ENCODE assay signal across 8 cellular contexts in the genomic region with DNA sequence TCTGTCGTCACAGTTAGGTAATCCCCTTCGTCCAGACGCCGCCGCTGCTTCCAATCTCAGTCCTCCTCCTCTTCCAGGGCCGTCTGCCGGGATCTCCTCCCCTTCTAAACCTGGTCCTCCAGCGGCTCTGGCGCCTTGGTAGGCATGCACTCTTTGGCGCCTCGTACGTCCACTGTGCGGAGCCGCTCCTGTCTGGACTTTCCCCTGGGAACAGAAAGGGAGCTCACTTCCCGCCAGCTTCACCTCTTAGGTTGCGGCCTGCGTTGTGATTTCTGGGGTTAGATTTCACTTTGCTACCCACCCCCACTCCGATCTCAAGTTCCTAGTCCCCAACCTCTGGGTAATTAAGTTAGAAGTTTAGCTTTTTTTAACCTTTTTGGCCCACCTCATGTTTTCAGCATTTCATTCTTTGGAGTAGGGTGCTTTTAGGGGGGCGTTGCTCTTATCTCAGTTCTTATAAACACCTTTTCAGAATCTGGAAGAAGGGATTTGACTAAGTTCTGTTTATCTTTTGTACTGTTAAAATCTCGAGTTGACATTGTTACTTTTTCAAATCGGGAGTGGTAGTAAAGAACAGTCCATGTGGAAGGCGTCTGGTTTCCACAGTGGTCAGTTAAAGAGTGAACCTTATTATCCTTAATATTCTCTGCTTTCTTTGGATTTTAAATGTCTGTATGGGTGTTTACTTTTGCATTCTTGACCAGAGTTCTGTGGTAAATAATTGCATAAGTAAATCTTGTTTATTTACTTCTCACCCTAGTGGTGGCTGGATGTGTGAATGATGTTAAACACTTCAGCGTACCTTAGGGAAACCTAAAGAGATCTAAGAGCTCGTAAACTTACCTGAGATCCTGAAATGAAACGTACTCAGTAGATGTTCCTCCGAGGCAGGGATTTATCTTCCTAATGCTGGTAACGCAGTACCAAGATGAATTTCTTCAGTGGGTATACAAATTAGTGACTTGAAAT. TPM values are rescaled to one million over a fixed set of nuclear protein-coding genes. Genes with fewer than 3 reads are reported as not detected.
DNase-seq lines count a peak whose midpoint lies in the region; ATAC-seq and TF ChIP-seq lines count a peak whose summit lies in the region.

No MANE protein-coding gene starts in this region.

- H3K36me3 Mint-ChIP-seq in CD4-positive, CD25-positive, alpha-beta regulatory T cell: peaks cover 5% of the 10 kb centered on the region

- TF ChIP-seq CTCF in OCI-LY7 (conservative IDR thresholded peaks at IDR 0.05; ENCODE audit: low read length) (peak; percentile 61), upper lobe of left lung (IDR thresholded peaks at IDR 0.05) (peak in 2 of 6 experiments; percentile 23 to 35)

- H3K36me3 ChIP-seq in CD4-positive, CD25-positive, alpha-beta regulatory T cell (ENCODE audit: control insufficient read depth, insufficient read depth, low read length): peaks cover 5% of the 10 kb centered on the region
- H3K36me3 ChIP-seq in OCI-LY7 (ENCODE audit: insufficient read depth, low read length) (peaks cover 35% of the 10 kb centered on the region), upper lobe of left lung (peaks cover 0 to 4% (median 0%) of the 10 kb centered on the region in 4 donors)

- H4K20me1 ChIP-seq in OCI-LY7 (ENCODE audit: insufficient read depth, low read length): peaks cover 15% of the 10 kb centered on the region; the same call in 1 of the 2 replicates

- peaks cover 72% of the 10 kb centered on the region for H3K79me2 ChIP-seq in OCI-LY7 (ENCODE audit: insufficient read depth, low read depth, low read length)

- WGBS in upper lobe of left lung, 2 donors: 1% methylated on average over 27 of the region's 27 CpGs

- H3K4me1 ChIP-seq in CD4-positive, CD25-positive, alpha-beta regulatory T cell (ENCODE audit: control insufficient read depth, insufficient read depth, low read length, poor library complexity, severe bottlenecking): peaks cover 43% of the 10 kb centered on the region
- H3K4me1 ChIP-seq in OCI-LY7 (ENCODE audit: insufficient read depth, low read length, poor library complexity, severe bottlenecking) (peaks cover 30% of the 10 kb centered on the region), upper lobe of left lung (peaks cover 18 to 41% (median 28%) of the 10 kb centered on the region in 4 donors)

- peak overlapping the region; percentile 98 to 99 (median 99) for H3K27ac Mint-ChIP-seq in CD4-positive, CD25-positive, alpha-beta regulatory T cell

- peak overlapping the region; percentile 99 for H3K27ac ChIP-seq in CD4-positive, CD25-positive, alpha-beta regulatory T cell (ENCODE audit: insufficient read depth, low read length, poor library complexity, severe bottlenecking)
- H3K27ac ChIP-seq in OCI-LY7 (ENCODE audit: low read depth, low read length, poor library complexity, severe bottlenecking) (peak overlapping the region; percentile 93), upper lobe of left lung (peak overlapping the region; percentile 91 to 96 (median 94))

- POLR2A ChIA-PET in OCI-LY7 (lab: Charles Lee): interaction anchor here (0.5 to 1.9 kb wide), 9 partner anchors 8 to 140 kb away, joined by 3 to 8 read pairs (median 4); no protein-coding TSS in a partner anchor

- CTCF ChIA-PET in OCI-LY7 (lab: Charles Lee; ENCODE audit: unreplicated experiment): interaction anchor here (0.7 kb wide), 1 partner anchor 77 kb away, joined by 3 read pairs; no protein-coding TSS in a partner anchor

- H3K9me3 Mint-ChIP-seq in CD4-positive, CD25-positive, alpha-beta regulatory T cell: peaks cover 0 to 3% (median 0%) of the 10 kb centered on the region in 7 donors

- H3K9me2 ChIP-seq in OCI-LY7 (ENCODE audit: insufficient read depth, low read length): no peaks in the 10 kb centered on the region

- ATAC-seq in CD4-positive, CD25-positive, alpha-beta regulatory T cell (ENCODE audit: low read depth in 2 of 2): peak; percentile 0 to 3
- ATAC-seq in GM18907 (IDR thresholded peaks at IDR 0.05; ENCODE audit: unreplicated experiment) (peak; percentile 30), HG03354 (IDR thresholded peaks at IDR 0.05; ENCODE audit: poor library complexity, severe bottlenecking, unreplicated experiment) (peak; percentile 3), upper lobe of left lung (ENCODE audit: low FRiP score in 2 of 2) (peak; percentile 67 to 71)

- peak overlapping the region; percentile 86 for H3K4me2 ChIP-seq in OCI-LY7 (ENCODE audit: low read length)

- peak overlapping the region; percentile 97 to 100 (median 98) for H3K4me3 Mint-ChIP-seq in CD4-positive, CD25-positive, alpha-beta regulatory T cell

- peak in 2 of 3 donors; percentile 20 to 58 for DNase-seq in CD4-positive, CD25-positive, alpha-beta regulatory T cell
- DNase-seq in OCI-LY7 (ENCODE audit: low spot score) (peak; percentile 55), dedifferentiated amniotic fluid mesenchymal stem cell (ENCODE audit: extremely low spot score) (peak; percentile 26), lung microvascular endothelial cell (ENCODE audit: low read depth in 2 of 2) (peak; percentile 63 to 73), upper lobe of left lung (peak in 1 of 2 donors; percentile 60)
- no peak for DNase-seq in stimulated activated CD4-positive, alpha-beta T cell treated with anti-CD3 and anti-CD28 coated beads, Interleukin-15, amount 100 ng/mL, for 24 hours

- peaks cover 16 to 65% (median 46%) of the 10 kb centered on the region in 4 donors for H3K4me1 Mint-ChIP-seq in CD4-positive, CD25-positive, alpha-beta regulatory T cell

- TSS peak; percentile 77 for BruUV-seq in OCI-LY7 (replicated peaks; lab: Mats Ljungman, UMichigan)

- intact Hi-C loops in OCI-LY7 (cut with micrococcal nuclease; ENCODE audit: unreplicated experiment): loop anchor here (5.0 kb wide), 2 partner anchors 284 to 309 kb away; partner anchors contain the start of genes B2M, PATL2 and TRIM69

- TF ChIP-seq EP300 in upper lobe of left lung (IDR thresholded peaks at IDR 0.05): no peak

- peaks cover 16% of the 10 kb centered on the region for H3K27me3 Mint-ChIP-seq in CD4-positive, CD25-positive, alpha-beta regulatory T cell

- H2AFZ ChIP-seq in OCI-LY7 (ENCODE audit: low read length): peak overlapping the region; percentile 92

- TF ChIP-seq POLR2A in upper lobe of left lung (IDR thresholded peaks at IDR 0.05): no peak

- H3K4me3 ChIP-seq in CD4-positive, CD25-positive, alpha-beta regulatory T cell (ENCODE audit: low read depth, low read length): peak overlapping the region; percentile 99
- peak overlapping the region; percentile 84 for H3K4me3 ChIP-seq in OCI-LY7 (ENCODE audit: low read depth, low read length, poor library complexity, severe bottlenecking)
- H3K4me3 ChIP-seq in upper lobe of left lung: peak overlapping the region; percentile 72 to 86 (median 77)

- no peaks in the 10 kb centered on the region for H3K9me3 ChIP-seq in CD4-positive, CD25-positive, alpha-beta regulatory T cell (ENCODE audit: control insufficient read depth in 2 of 2, low read length in 2 of 2)
- H3K9me3 ChIP-seq in OCI-LY7 (ENCODE audit: low read length) (no peaks in the 10 kb centered on the region), upper lobe of left lung (no peaks in the 10 kb centered on the region)

- H3K27me3 ChIP-seq in CD4-positive, CD25-positive, alpha-beta regulatory T cell (ENCODE audit: control insufficient read depth, insufficient read depth, low read length): no peaks in the 10 kb centered on the region
- no peaks in the 10 kb centered on the region for H3K27me3 ChIP-seq in upper lobe of left lung

RNA-seq across cellular contexts. Expression of gene CTDSPL2, which starts 0.6 kb away (rescaled TPM):
- 81.8 TPM for total RNA-seq in CD4-positive, CD25-positive, alpha-beta regulatory T cell
- polyA plus RNA-seq in CD4-positive, CD25-positive, alpha-beta regulatory T cell: 10 to 100 TPM; 41.3 to 54.6 (median 44.3) TPM
- total RNA-seq in OCI-LY7 (2014; rRNA removed; shearing (Covaris generic)): 138 and 218 TPM in 2 replicates
- total RNA-seq in OCI-LY7 (2022) (88.0 and 95.4 TPM in 2 replicates), lung microvascular endothelial cell (50.6 and 73.8 TPM in 2 replicates), upper lobe of left lung (10 to 100 TPM; 20.6 to 60.8 (median 32.8) TPM)

Comparison
In these comparisons a context has a peak if more than half of its experiments do, and no peak if none do; other contexts are left out.
1. ATAC-seq: peak in every context shown above with its lines; median percentile 69 in upper lobe of left lung; 30 in GM18907; 3 in HG03354; 2 in CD4-positive, CD25-positive, alpha-beta regulatory T cell.